In genomic region chr5:2430606-2431005, GRCh38 we compare ENCODE assay signal across 27 cellular contexts.
DNase-seq lines count a peak whose midpoint lies in the region; ATAC-seq, FAIRE-seq and TF ChIP-seq lines count a peak whose summit lies in the region.
"Had no signal": no experiment of that assay in that cellular context is flagged by ENCODE, and none has a peak within 500 bp of the region (broad histone marks: within the 10 kb centered on the region; RNA-seq: fewer than 3 reads in every experiment).

No MANE protein-coding gene starts in this region.

- no peak for ATAC-seq in HG03139 (IDR thresholded peaks at IDR 0.05; ENCODE audit: unreplicated experiment)
- ATAC-seq: heart left ventricle, left cardiac atrium had no signal

- DNase-seq in NCI-H187 treated with DMSO at 0.1 percent for 48 hours (lab: John Stamatoyannopoulos, UW) (peak; percentile 24), NCI-H187 (lab: John Stamatoyannopoulos, UW) (no peak), NOMO-1 treated with DMSO at 0.1 percent for 48 hours (lab: John Stamatoyannopoulos, UW; ENCODE audit: unreplicated experiment) (peak; percentile 87), NOMO-1 treated with dmso at 0.1 percent for 144 hours (lab: John Stamatoyannopoulos, UW; ENCODE audit: unreplicated experiment) (no peak), NB4 (ENCODE audit: low read depth) (peak; percentile 51), urothelium cell line (ENCODE audit: low spot score) (peak; percentile 71), NCI-H1048 (lab: John Stamatoyannopoulos, UW) (no peak)
- DNase-seq: activated CD4-positive, alpha-beta T cell treated with anti-CD3 and anti-CD28 coated beads, Interleukin-2, amount 50 U/mL, for 4 hours; activated CD4-positive, CD25-positive, alpha-beta regulatory T cell; activated naive CD4-positive, alpha-beta T cell treated with anti-CD3 and anti-CD28 coated beads, Interleukin-2, amount 50 U/mL, for 16 hours; amygdala; effector CD8-positive, alpha-beta T cell; erythroblast; heart left ventricle; IMR-90; left cardiac atrium; mammary epithelial cell; NCI-H2081; posterior cingulate gyrus; stimulated activated CD4-positive, alpha-beta T cell treated with anti-CD3 and anti-CD28 coated beads, Interleukin-4, amount 100 ng/mL, for 1 hour; stimulated activated naive CD4-positive, alpha-beta T cell had no signal

- no peak for TF ChIP-seq CTCF in NB4 (IDR thresholded peaks at IDR 0.05; ENCODE audit: low read depth, low read length)

- FAIRE-seq in urothelium cell line (lab: Jason Lieb, UNC), result no peak
- FAIRE-seq: bronchial epithelial cell, colon, GM18507 had no signal

- H3K4me3 ChIP-seq in NB4 (ENCODE audit: low read depth, low read length), result no peak overlapping the region
- H3K4me3 ChIP-seq: heart left ventricle, SK-N-MC, vagina had no signal

- TF ChIP-seq POLR2A in NB4 (IDR thresholded peaks at IDR 0.05; ENCODE audit: extremely low read depth, insufficient read length), result no peak

Comparison
In these comparisons a context has a peak if more than half of its experiments do, and no peak if none do; other contexts are left out.
1. DNase-seq: peak in NCI-H187 treated with DMSO at 0.1 percent for 48 hours (single experiment), NOMO-1 treated with DMSO at 0.1 percent for 48 hours (single experiment), NB4 (single experiment) and urothelium cell line (single experiment); none in NCI-H187 (0 of 2), NOMO-1 treated with dmso at 0.1 percent for 144 hours (single experiment) and NCI-H1048 (single experiment).